ENCODE assay signal across 19 cellular contexts in the genomic region with DNA sequence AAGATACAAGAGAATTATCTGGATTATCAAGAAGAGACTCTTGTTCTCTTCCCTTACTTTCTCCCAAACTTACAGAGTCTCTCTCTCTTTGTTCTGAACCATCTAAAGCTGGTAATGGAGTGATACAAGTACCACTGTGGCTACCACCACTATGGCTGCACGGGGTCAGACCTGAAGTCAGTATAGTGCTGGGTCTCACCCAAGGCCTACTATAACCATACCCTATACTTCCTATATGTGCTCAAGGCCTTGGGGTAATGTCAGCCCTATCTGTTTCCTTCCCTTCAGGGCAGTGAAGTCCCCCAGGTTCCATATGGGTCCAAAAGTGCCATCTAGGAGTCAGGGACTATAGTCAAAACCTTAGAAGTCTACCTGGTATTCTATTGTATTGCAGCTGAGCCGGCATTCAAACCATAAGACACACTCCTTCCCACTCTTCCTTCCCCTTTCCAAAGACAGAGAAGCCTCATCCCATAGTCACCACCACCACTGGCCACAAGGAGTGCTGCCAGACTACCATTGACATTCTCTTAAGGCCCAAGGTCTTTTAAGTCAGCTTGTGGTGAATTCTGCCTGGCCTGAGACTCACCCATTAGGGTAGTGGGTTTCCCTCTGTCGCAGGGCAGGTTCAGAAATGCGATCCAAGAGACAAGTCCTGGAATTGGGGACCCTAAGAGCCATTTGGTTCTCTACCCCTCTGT.
"Had no signal": no experiment of that assay in that cellular context is flagged by ENCODE, and none has a peak within 500 bp of the region (broad histone marks: within the 10 kb centered on the region; RNA-seq: fewer than 3 reads in every experiment).

No MANE protein-coding gene starts in this region.

- H3K27me3 ChIP-seq: esophagus muscularis mucosa, sigmoid colon, spleen, testis, upper lobe of left lung had no signal

- H3K4me1 ChIP-seq: esophagus muscularis mucosa, sigmoid colon, spleen, testis, upper lobe of left lung had no signal

- H3K27ac Mint-ChIP-seq: activated CD4-positive, alpha-beta T cell treated with anti-CD3 and anti-CD28 coated beads for 36 hours; activated CD8-positive, alpha-beta T cell treated with anti-CD3 and anti-CD28 coated beads for 36 hours; memory B cell; nephron; stimulated activated naive CD8-positive, alpha-beta T cell treated with anti-CD3 and anti-CD28 coated beads, Interleukin-15, amount 100 ng/mL, for 72 hours had no signal

- DNase-seq: activated CD4-positive, alpha-beta T cell treated with anti-CD3 and anti-CD28 coated beads for 36 hours; activated CD8-positive, alpha-beta T cell treated with anti-CD3 and anti-CD28 coated beads for 36 hours; activated effector memory CD4-positive, alpha-beta T cell treated with Interleukin-2 at 50 U/mL for 16 hours; activated naive CD4-positive, alpha-beta T cell treated with anti-CD3 and anti-CD28 coated beads, Interleukin-2, amount 50 U/mL, for 16 hours; activated T-cell treated with anti-CD3 and anti-CD28 coated beads, Interleukin-2, amount 50 U/mL, for 4 hours; hippocampal formation; kidney glomerular epithelial cell; left ventricle myocardium superior; sigmoid colon; spleen; stimulated activated CD4-positive, alpha-beta T cell treated with anti-CD3 and anti-CD28 coated beads, Interleukin-1b, Interleukin-23, amount 100 ng/mL, for 48 hours; stimulated activated naive CD8-positive, alpha-beta T cell treated with anti-CD3 and anti-CD28 coated beads, Interleukin-15, amount 100 ng/mL, for 72 hours; T-helper 1 cell; testis; upper lobe of left lung had no signal

- H3K4me3 Mint-ChIP-seq: activated CD4-positive, alpha-beta T cell treated with anti-CD3 and anti-CD28 coated beads for 36 hours; activated CD8-positive, alpha-beta T cell treated with anti-CD3 and anti-CD28 coated beads for 36 hours; activated T-cell treated with anti-CD3 and anti-CD28 coated beads, Interleukin-2, amount 50 U/mL, for 4 hours; memory B cell; nephron; stimulated activated naive CD8-positive, alpha-beta T cell treated with anti-CD3 and anti-CD28 coated beads, Interleukin-15, amount 100 ng/mL, for 72 hours had no signal

- H3K36me3 ChIP-seq: esophagus muscularis mucosa, sigmoid colon, spleen, upper lobe of left lung had no signal

- H3K27ac ChIP-seq: esophagus muscularis mucosa, sigmoid colon, spleen, testis, upper lobe of left lung, VCaP had no signal

- H3K27me3 Mint-ChIP-seq: activated CD4-positive, alpha-beta T cell treated with anti-CD3 and anti-CD28 coated beads for 36 hours; memory B cell; stimulated activated naive CD8-positive, alpha-beta T cell treated with anti-CD3 and anti-CD28 coated beads, Interleukin-15, amount 100 ng/mL, for 72 hours had no signal

- H3K9me3 ChIP-seq: esophagus muscularis mucosa, sigmoid colon, testis, upper lobe of left lung had no signal

- ATAC-seq: activated CD4-positive, alpha-beta T cell treated with anti-CD3 and anti-CD28 coated beads for 36 hours; activated CD8-positive, alpha-beta T cell treated with anti-CD3 and anti-CD28 coated beads for 36 hours; activated T-cell treated with anti-CD3 and anti-CD28 coated beads, Interleukin-2, amount 50 U/mL, for 4 hours; left ventricle myocardium superior; stimulated activated naive CD8-positive, alpha-beta T cell treated with anti-CD3 and anti-CD28 coated beads, Interleukin-15, amount 100 ng/mL, for 72 hours had no signal

- H3K36me3 Mint-ChIP-seq: memory B cell had no signal

- H3K4me3 ChIP-seq: esophagus muscularis mucosa, sigmoid colon, spleen, testis, upper lobe of left lung had no signal

- H3K4me1 Mint-ChIP-seq: activated CD4-positive, alpha-beta T cell treated with anti-CD3 and anti-CD28 coated beads for 36 hours; memory B cell; nephron; stimulated activated naive CD8-positive, alpha-beta T cell treated with anti-CD3 and anti-CD28 coated beads, Interleukin-15, amount 100 ng/mL, for 72 hours had no signal

- H3K9me3 Mint-ChIP-seq: activated CD8-positive, alpha-beta T cell treated with anti-CD3 and anti-CD28 coated beads for 36 hours had no signal
